ENCODE assay signal across 1 cellular context in the genomic region with DNA sequence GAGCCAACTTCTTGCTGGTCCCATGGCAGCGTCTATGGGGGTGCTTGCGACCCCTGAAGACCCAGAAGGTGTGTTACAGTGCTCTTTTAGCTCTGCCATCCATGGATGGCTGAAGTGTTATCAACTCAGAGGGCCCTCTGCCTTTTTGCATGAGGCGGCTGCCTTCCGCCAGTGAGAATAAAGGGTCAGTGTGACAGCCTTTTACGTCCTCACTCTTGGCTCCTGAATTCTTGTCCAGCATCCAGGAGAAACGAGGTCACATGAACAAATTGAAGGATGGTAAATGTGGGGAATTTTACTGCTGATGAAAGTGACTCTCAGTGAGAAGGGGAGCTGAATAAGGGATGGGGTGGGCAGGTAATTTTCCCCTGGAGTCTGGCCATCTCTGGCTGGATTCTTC.
TF ChIP-seq lines count a peak whose summit lies in the region.

No MANE protein-coding gene starts in this region.

TF ChIP-seq in K562, 482 proteins besides CTCF, POLR2A, EP300 and RAD21:
- TF ChIP-seq NR2C1 (IDR thresholded peaks at IDR 0.05) (no peak), NR2C1 (tag; IDR thresholded peaks at IDR 0.05) (no peak), NFE2 (IDR thresholded peaks at IDR 0.05; ENCODE audit: low read depth) (no peak), PHF21A (IDR thresholded peaks at IDR 0.05; ENCODE audit: borderline replicate concordance, low read depth) (no peak), ZNF609 (CRISPR knock-in tag; IDR thresholded peaks at IDR 0.05; ENCODE audit: borderline replicate concordance) (no peak), ESRRB (CRISPR knock-in tag; IDR thresholded peaks at IDR 0.05; ENCODE audit: borderline replicate concordance) (no peak), MLX (CRISPR knock-in tag; conservative IDR thresholded peaks at IDR 0.05) (no peak), CCNT2 (IDR thresholded peaks at IDR 0.05; ENCODE audit: borderline replicate concordance, extremely low read depth, insufficient read length, low read depth, low read length) (no peak), MCM5 (IDR thresholded peaks at IDR 0.05; ENCODE audit: low read depth) (no peak), NFIC (IDR thresholded peaks at IDR 0.05) (no peak), CBX2 (IDR thresholded peaks at IDR 0.05; ENCODE audit: insufficient read depth, low read length, poor library complexity, severe bottlenecking) (no peak), ZNF76 (CRISPR knock-in tag; IDR thresholded peaks at IDR 0.05; ENCODE audit: borderline replicate concordance) (no peak), ZNF696 (CRISPR knock-in tag; conservative IDR thresholded peaks at IDR 0.05) (no peak), SRSF7 (optimal IDR thresholded peaks at IDR 0.05; ENCODE audit: low read depth, low read length) (no peak), HES1 (IDR thresholded peaks at IDR 0.05; ENCODE audit: low read depth) (no peak)
